Comparison of ENCODE assay signal across 23 cellular contexts in genomic region chr18:33115917-33116316, GRCh38.
"Had no signal": no experiment of that assay in that cellular context is flagged by ENCODE, and none has a peak within 500 bp of the region (broad histone marks: within the 10 kb centered on the region; RNA-seq: fewer than 3 reads in every experiment).

No MANE protein-coding gene starts in this region.

- H3K27ac ChIP-seq: ascending aorta, lower lobe of right lung, prostate gland, testis, upper lobe of right lung, VCaP had no signal

- DNase-seq: activated CD4-positive, alpha-beta T cell treated with anti-CD3 and anti-CD28 coated beads, Interleukin-2, amount 50 U/mL, for 1 hour; activated CD4-positive, CD25-positive, alpha-beta regulatory T cell treated with anti-CD3 and anti-CD28 coated beads, Interleukin-2, amount 50 U/mL, for 72 hours; activated CD8-positive, alpha-beta memory T cell treated with anti-CD3 and anti-CD28 coated beads, Interleukin-2, amount 50 U/mL, for 48 hours; activated effector memory CD4-positive, alpha-beta T cell treated with Interleukin-2 at 50 U/mL for 16 hours; activated naive CD4-positive, alpha-beta T cell treated with anti-CD3 and anti-CD28 coated beads, Interleukin-2, amount 50 U/mL, for 16 hours; activated T-cell treated with anti-CD3 and anti-CD28 coated beads, Interleukin-2, amount 50 U/mL, for 48 hours; cerebellar nuclear complex; effector CD4-positive, alpha-beta T cell; hippocampal formation; occipital lobe; stimulated activated CD4-positive, alpha-beta T cell treated with anti-CD3 and anti-CD28 coated beads, Interleukin-4, amount 100 ng/mL, for 24 hours; SW 1271; T-helper 2 cell; testis had no signal

- H3K4me1 ChIP-seq: ascending aorta, lower lobe of right lung, prostate gland, testis, upper lobe of right lung had no signal

- H3K36me3 Mint-ChIP-seq: mesothelial cell of epicardium; stimulated activated effector memory CD8-positive, alpha-beta T cell treated with anti-CD3 and anti-CD28 coated beads, Interleukin-12 subunit alpha, Interleukin-12 subunit beta, amount 100 ng/mL, for 72 hours had no signal

- H3K36me3 ChIP-seq: ascending aorta, lower lobe of right lung, prostate gland, upper lobe of right lung had no signal

- FAIRE-seq: bronchial epithelial cell had no signal

- H3K27me3 ChIP-seq: ascending aorta, testis, upper lobe of right lung had no signal

- ATAC-seq: right cardiac atrium; stimulated activated effector memory CD8-positive, alpha-beta T cell treated with anti-CD3 and anti-CD28 coated beads, Interleukin-12 subunit alpha, Interleukin-12 subunit beta, amount 100 ng/mL, for 72 hours had no signal

- H3K4me3 Mint-ChIP-seq: mesothelial cell of epicardium; stimulated activated effector memory CD8-positive, alpha-beta T cell treated with anti-CD3 and anti-CD28 coated beads, Interleukin-12 subunit alpha, Interleukin-12 subunit beta, amount 100 ng/mL, for 72 hours had no signal

- H3K9me3 ChIP-seq: ascending aorta, lower lobe of right lung, prostate gland, testis, upper lobe of right lung had no signal

- H3K27ac Mint-ChIP-seq: mesothelial cell of epicardium; stimulated activated effector memory CD8-positive, alpha-beta T cell treated with anti-CD3 and anti-CD28 coated beads, Interleukin-12 subunit alpha, Interleukin-12 subunit beta, amount 100 ng/mL, for 72 hours had no signal

- H3K4me1 Mint-ChIP-seq: mesothelial cell of epicardium; stimulated activated effector memory CD8-positive, alpha-beta T cell treated with anti-CD3 and anti-CD28 coated beads, Interleukin-12 subunit alpha, Interleukin-12 subunit beta, amount 100 ng/mL, for 72 hours had no signal

- H3K4me3 ChIP-seq: ascending aorta, lower lobe of right lung, prostate gland, testis, upper lobe of right lung had no signal
